ENCODE assay signal across 23 cellular contexts in the genomic region with DNA sequence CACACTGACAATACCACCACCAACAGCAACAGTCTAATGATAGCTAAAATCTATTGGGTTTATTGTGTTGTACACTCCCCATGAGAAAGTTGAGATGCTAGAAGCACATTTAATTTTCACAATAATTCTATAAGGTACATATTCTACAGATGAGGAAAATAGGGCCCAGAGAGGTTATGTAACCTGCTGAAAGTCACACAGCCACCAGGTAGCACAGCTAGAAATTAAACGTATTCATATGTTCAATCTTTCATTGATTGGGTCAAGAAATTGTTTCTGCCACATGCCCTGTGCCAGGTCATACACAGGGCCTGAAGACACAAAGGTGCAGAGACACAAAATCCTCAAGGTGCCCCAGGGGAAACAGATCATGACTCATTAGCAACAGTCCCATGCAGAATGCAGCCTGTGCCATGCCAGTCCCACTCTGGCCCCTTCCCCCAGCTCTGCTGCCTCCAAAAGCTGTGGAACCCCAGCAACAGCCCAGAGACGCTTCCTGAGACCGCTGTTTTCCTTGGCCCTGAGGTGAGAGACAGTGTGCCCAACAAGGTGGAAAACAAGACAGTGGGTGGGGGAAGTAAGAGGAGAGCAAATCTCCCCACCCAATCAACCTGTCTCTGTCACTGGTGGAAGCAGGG. TPM values are rescaled to one million over a fixed set of nuclear protein-coding genes. Genes with fewer than 3 reads are reported as not detected.
DNase-seq lines count a peak whose midpoint lies in the region; ATAC-seq and TF ChIP-seq lines count a peak whose summit lies in the region.
"Had no signal": no experiment of that assay in that cellular context is flagged by ENCODE, and none has a peak within 500 bp of the region (broad histone marks: within the 10 kb centered on the region; RNA-seq: fewer than 3 reads in every experiment).

No MANE protein-coding gene starts in this region.

- ATAC-seq in heart right ventricle (peak in 5 of 8 donors; percentile 12 to 40 (median 24)), aorta (ENCODE audit: low FRiP score) (peak; percentile 12), HG03565 (IDR thresholded peaks at IDR 0.05; ENCODE audit: unreplicated experiment) (no peak)
- ATAC-seq: activated T-helper 17 cell treated with anti-CD3 and anti-CD28 coated beads, Interleukin-2, amount 50 U/mL, for 72 hours; T-helper 17 cell had no signal

- intact Hi-C loops in activated CD4-positive, alpha-beta T cell treated with anti-CD3 and anti-CD28 coated beads, Interleukin-2, amount 10 ng/mL, durations not matched to agents 24 days and 14 days (cut with micrococcal nuclease): no loop called here
- intact Hi-C loops in heart right ventricle (cut with DNase I) (no loop called here), aorta (cut with DNase I) (no loop called here)

- H3K36me3 Mint-ChIP-seq in activated CD4-positive, alpha-beta T cell treated with anti-CD3 and anti-CD28 coated beads, Interleukin-2, amount 10 ng/mL, durations not matched to agents 24 days and 14 days (ENCODE audit: low read depth): no peaks in the 10 kb centered on the region
- H3K36me3 Mint-ChIP-seq: activated naive CD8-positive, alpha-beta T cell had no signal

- 90% methylated on average over 3 of the region's 3 CpGs for WGBS in heart right ventricle, 2 donors
- WGBS in aorta, 2 donors: 22 to 25% methylated on average over 3 of the region's 3 CpGs

- H3K4me3 ChIP-seq in heart right ventricle (no peak overlapping the region), mucosa of stomach (ENCODE audit: low read length) (no peak overlapping the region), aorta (ENCODE audit: low read length in 2 of 2) (no peak overlapping the region)
- H3K4me3 ChIP-seq: ovary, PC-9 had no signal

- no peak overlapping the region for H3K4me3 Mint-ChIP-seq in activated CD4-positive, alpha-beta T cell treated with anti-CD3 and anti-CD28 coated beads, Interleukin-2, amount 10 ng/mL, durations not matched to agents 24 days and 14 days
- H3K4me3 Mint-ChIP-seq: activated naive CD8-positive, alpha-beta T cell; activated T-helper 17 cell treated with anti-CD3 and anti-CD28 coated beads, Interleukin-2, amount 50 U/mL, for 72 hours; CD8-positive, alpha-beta memory T cell; H9; T-helper 17 cell had no signal

- no peak overlapping the region for H3K27ac Mint-ChIP-seq in activated CD4-positive, alpha-beta T cell treated with anti-CD3 and anti-CD28 coated beads, Interleukin-2, amount 10 ng/mL, durations not matched to agents 24 days and 14 days
- H3K27ac Mint-ChIP-seq: activated naive CD8-positive, alpha-beta T cell; activated T-helper 17 cell treated with anti-CD3 and anti-CD28 coated beads, Interleukin-2, amount 50 U/mL, for 72 hours; T-helper 17 cell had no signal

- DNase-seq in activated CD4-positive, alpha-beta T cell treated with anti-CD3 and anti-CD28 coated beads, Interleukin-2, amount 10 ng/mL, durations not matched to agents 24 days and 14 days: peak; percentile 43
- no peak for DNase-seq in activated CD4-positive, alpha-beta T cell treated with anti-CD3 and anti-CD28 coated beads for 1 hour
- no peak for DNase-seq in heart right ventricle
- no peak for DNase-seq in aorta
- no peak for DNase-seq in inferior parietal cortex (ENCODE audit: extremely low spot score)
- no peak for DNase-seq in midbrain (lab: John Stamatoyannopoulos, UW)
- DNase-seq: 8988T; activated CD4-positive, alpha-beta T cell treated with anti-CD3 and anti-CD28 coated beads, Interleukin-2, amount 50 U/mL, for 1 hour; CD8-positive, alpha-beta memory T cell; H9; KBM-7; MM.1S; NCI-H1436; T-helper 17 cell had no signal

- H3K9me3 Mint-ChIP-seq in activated CD4-positive, alpha-beta T cell treated with anti-CD3 and anti-CD28 coated beads, Interleukin-2, amount 10 ng/mL, durations not matched to agents 24 days and 14 days: no peaks in the 10 kb centered on the region
- H3K9me3 Mint-ChIP-seq: CD8-positive, alpha-beta memory T cell; H9 had no signal

- no peak for TF ChIP-seq CTCF in heart right ventricle (IDR thresholded peaks at IDR 0.05)

- H3K4me1 ChIP-seq in heart right ventricle: peaks cover 0 to 66% (median 18%) of the 10 kb centered on the region in 9 donors
- peaks cover 26% of the 10 kb centered on the region for H3K4me1 ChIP-seq in mucosa of stomach (ENCODE audit: control insufficient read depth, insufficient read depth, low read length)
- H3K4me1 ChIP-seq in aorta (ENCODE audit: control insufficient read depth in 1 of 2, insufficient read depth in 2 of 2, low read length in 2 of 2): peaks cover 2 to 5% of the 10 kb centered on the region in 2 donors

- H3K9ac ChIP-seq in mucosa of stomach (ENCODE audit: low read length): peak overlapping the region; percentile 47

- H3K9me3 ChIP-seq in heart right ventricle (peaks cover 0 to 16% (median 0%) of the 10 kb centered on the region in 11 donors), mucosa of stomach (ENCODE audit: control insufficient read depth, low read length) (no peaks in the 10 kb centered on the region), aorta (ENCODE audit: control insufficient read depth, low read length) (no peaks in the 10 kb centered on the region)
- H3K9me3 ChIP-seq: ovary had no signal

- H3K27me3 ChIP-seq in heart right ventricle (no peaks in the 10 kb centered on the region), mucosa of stomach (ENCODE audit: control insufficient read depth, insufficient read depth, low read length) (no peaks in the 10 kb centered on the region), aorta (ENCODE audit: control insufficient read depth in 1 of 2, insufficient read depth in 2 of 2, low read length in 1 of 2) (no peaks in the 10 kb centered on the region)
- H3K27me3 ChIP-seq: ovary had no signal

- no peaks in the 10 kb centered on the region for H3K27me3 Mint-ChIP-seq in activated CD4-positive, alpha-beta T cell treated with anti-CD3 and anti-CD28 coated beads, Interleukin-2, amount 10 ng/mL, durations not matched to agents 24 days and 14 days
- H3K27me3 Mint-ChIP-seq: activated naive CD8-positive, alpha-beta T cell; activated T-helper 17 cell treated with anti-CD3 and anti-CD28 coated beads, Interleukin-2, amount 50 U/mL, for 72 hours; T-helper 17 cell had no signal

- no peaks in the 10 kb centered on the region for H3K4me1 Mint-ChIP-seq in activated CD4-positive, alpha-beta T cell treated with anti-CD3 and anti-CD28 coated beads, Interleukin-2, amount 10 ng/mL, durations not matched to agents 24 days and 14 days
- H3K4me1 Mint-ChIP-seq: activated T-helper 17 cell treated with anti-CD3 and anti-CD28 coated beads, Interleukin-2, amount 50 U/mL, for 72 hours; CD8-positive, alpha-beta memory T cell; H9 had no signal

- peak overlapping the region in 9 of 10 donors; percentile 36 to 75 (median 59) for H3K27ac ChIP-seq in heart right ventricle
- peak overlapping the region; percentile 60 to 68 for H3K27ac ChIP-seq in aorta (ENCODE audit: low read depth in 1 of 2, low read length in 2 of 2)
- H3K27ac ChIP-seq: ovary, PC-9 had no signal

- H3K36me3 ChIP-seq in heart right ventricle (peaks cover 0 to 6% (median 0%) of the 10 kb centered on the region in 9 donors), mucosa of stomach (ENCODE audit: control insufficient read depth, insufficient read depth, low read length) (no peaks in the 10 kb centered on the region), aorta (ENCODE audit: control insufficient read depth in 1 of 2, insufficient read depth in 2 of 2, low read length in 1 of 2) (no peaks in the 10 kb centered on the region)
- H3K36me3 ChIP-seq: ovary had no signal

RNA-seq across cellular contexts. Expression of gene GJA4, which starts 32.1 kb away (rescaled TPM):
- total RNA-seq in activated CD4-positive, alpha-beta T cell treated with anti-CD3 and anti-CD28 coated beads, Interleukin-2, amount 10 ng/mL, durations not matched to agents 24 days and 14 days: not detected in 2 replicates
- total RNA-seq in heart right ventricle: 10 to 100 TPM in 9 of 10 donors, 1 to 10 TPM in 1; 9.0 to 37.8 (median 22.7) TPM
- 10 to 100 TPM; 20.3 to 50.1 TPM for polyA plus RNA-seq in heart right ventricle
- 10 to 100 TPM; 45.4 to 49.2 TPM for total RNA-seq in aorta
- polyA plus RNA-seq in aorta: 10 to 100 TPM; 21.0 to 72.2 TPM
- total RNA-seq: activated T-helper 17 cell treated with anti-CD3 and anti-CD28 coated beads, Interleukin-2, amount 50 U/mL, for 72 hours; CD8-positive, alpha-beta memory T cell; G401; myocyte; PC-9 had no signal
- polyA plus RNA-seq: CD8-positive, alpha-beta memory T cell had no signal

RNA-seq across cellular contexts. Expression of gene SMIM12, which starts 34.6 kb away (rescaled TPM):
- total RNA-seq in activated CD4-positive, alpha-beta T cell treated with anti-CD3 and anti-CD28 coated beads, Interleukin-2, amount 10 ng/mL, durations not matched to agents 24 days and 14 days: 63.2 TPM in 2 replicates
- 10 to 100 TPM; 33.9 to 74.2 (median 43.7) TPM for total RNA-seq in heart right ventricle
- 10 to 100 TPM in 1 of 2 donors, 1 to 10 TPM in 1; 9.7 to 78.1 TPM for polyA plus RNA-seq in heart right ventricle
- total RNA-seq in aorta: 10 to 100 TPM; 38.1 to 58.8 TPM
- polyA plus RNA-seq in aorta: 10 to 100 TPM; 38.6 to 46.3 TPM

RNA-seq across cellular contexts. Expression of gene GJB3, which starts 43.9 kb away (rescaled TPM):
- not detected in 2 replicates for total RNA-seq in activated CD4-positive, alpha-beta T cell treated with anti-CD3 and anti-CD28 coated beads, Interleukin-2, amount 10 ng/mL, durations not matched to agents 24 days and 14 days
- total RNA-seq in heart right ventricle: not detected
- polyA plus RNA-seq in heart right ventricle: not detected
- under 1 TPM; 0.21 to 0.42 TPM for total RNA-seq in aorta
- 1 to 10 TPM in 1 of 2 donors, not detected in 1; 1.0 TPM for polyA plus RNA-seq in aorta
- total RNA-seq: activated T-helper 17 cell treated with anti-CD3 and anti-CD28 coated beads, Interleukin-2, amount 50 U/mL, for 72 hours; CD8-positive, alpha-beta memory T cell; G401; myocyte; T-helper 17 cell; temporal lobe had no signal
- polyA plus RNA-seq: CD8-positive, alpha-beta memory T cell; ovary had no signal
